ENCODE assay signal across 8 cellular contexts in genomic region chr12:104219361-104219892, GRCh38. TPM values are rescaled to one million over a fixed set of nuclear protein-coding genes. Genes with fewer than 3 reads are reported as not detected.
DNase-seq lines count a peak whose midpoint lies in the region; ATAC-seq and TF ChIP-seq lines count a peak whose summit lies in the region.

No MANE protein-coding gene starts in this region.

- CTCF ChIA-PET in GM10248 (lab: Yijun Ruan, JAX): interaction anchor here (0.9 to 1.8 kb wide), 2 partner anchors 15 to 140 kb away, joined by 3 to 15 read pairs; no protein-coding TSS in a partner anchor

- POLR2A ChIA-PET in GM10248 (lab: Yijun Ruan, JAX): no interaction called here

- H3K4me3 ChIP-seq in mucosa of descending colon: no peak overlapping the region

- no peaks in the 10 kb centered on the region for H3K9me3 ChIP-seq in mucosa of descending colon

- intact Hi-C loops in mucosa of descending colon (cut with DNase I, micrococcal nuclease): no loop called here

- DNase-seq in DMS 273 (lab: John Stamatoyannopoulos, UW; ENCODE audit: unreplicated experiment): peak; percentile 47
- DNase-seq in DMS 273 treated with DMSO at 0.1 percent for 48 hours (lab: John Stamatoyannopoulos, UW): no peak
- peak; percentile 62 for DNase-seq in NCI-H510A treated with DMSO at 0.1 percent for 48 hours (lab: John Stamatoyannopoulos, UW)
- DNase-seq in cerebellar cortex (ENCODE audit: low spot score): peak; percentile 58
- no peak for DNase-seq in mucosa of descending colon
- DNase-seq in GM10248 (ENCODE audit: extremely low spot score): no peak

- TF ChIP-seq CTCF in mucosa of descending colon (IDR thresholded peaks at IDR 0.05) (no peak), GM10248 (IDR thresholded peaks at IDR 0.05; ENCODE audit: control extremely low read depth, extremely low read depth, low read depth, missing control alignments) (no peak)

- H3K4me1 ChIP-seq in mucosa of descending colon (ENCODE audit: low read depth): peaks cover 21% of the 10 kb centered on the region

- no peaks in the 10 kb centered on the region for H3K36me3 ChIP-seq in mucosa of descending colon (ENCODE audit: low read depth)

- ATAC-seq in mucosa of descending colon (peak; percentile 52), HG02885 (IDR thresholded peaks at IDR 0.05; ENCODE audit: poor library complexity, unreplicated experiment) (no peak), HG02852 (IDR thresholded peaks at IDR 0.05; ENCODE audit: unreplicated experiment) (no peak)

RNA-seq across cellular contexts. Expression of gene TXNRD1, which starts 3.8 kb away (rescaled TPM):
- total RNA-seq in mucosa of descending colon: 100 to 1,000 TPM in 1 of 3 donors, 10 to 100 TPM in 2; 76.0 to 117 (median 77.5) TPM

Comparison
In these comparisons a context has a peak if more than half of its experiments do, and no peak if none do; other contexts are left out.
1. DNase-seq: peak in DMS 273 (single experiment), NCI-H510A treated with DMSO at 0.1 percent for 48 hours (single experiment) and cerebellar cortex (single experiment); none in DMS 273 treated with DMSO at 0.1 percent for 48 hours (single experiment), mucosa of descending colon (0 of 3) and GM10248 (single experiment).